Comparison of ENCODE assay signal across 1 cellular context in genomic region chr18:5309888-5310470, GRCh38.
TF ChIP-seq lines count a peak whose summit lies in the region.

No MANE protein-coding gene starts in this region.

TF ChIP-seq in HepG2, 621 proteins besides CTCF, POLR2A, EP300 and RAD21:
- no peak for TF ChIP-seq GATAD1 (CRISPR knock-in tag; IDR thresholded peaks at IDR 0.05)
- no peak for TF ChIP-seq ZNF709 (CRISPR knock-in tag; IDR thresholded peaks at IDR 0.05)
- TF ChIP-seq ZMAT3 (CRISPR knock-in tag; conservative IDR thresholded peaks at IDR 0.05) = no peak
- TF ChIP-seq HMG20B (CRISPR knock-in tag; conservative IDR thresholded peaks at IDR 0.05) = no peak
- TF ChIP-seq PAWR (CRISPR knock-in tag; IDR thresholded peaks at IDR 0.05; ENCODE audit: borderline replicate concordance) = no peak
- TF ChIP-seq ZNF772 (CRISPR knock-in tag; IDR thresholded peaks at IDR 0.05) = no peak
- TF ChIP-seq, protein P1, sequence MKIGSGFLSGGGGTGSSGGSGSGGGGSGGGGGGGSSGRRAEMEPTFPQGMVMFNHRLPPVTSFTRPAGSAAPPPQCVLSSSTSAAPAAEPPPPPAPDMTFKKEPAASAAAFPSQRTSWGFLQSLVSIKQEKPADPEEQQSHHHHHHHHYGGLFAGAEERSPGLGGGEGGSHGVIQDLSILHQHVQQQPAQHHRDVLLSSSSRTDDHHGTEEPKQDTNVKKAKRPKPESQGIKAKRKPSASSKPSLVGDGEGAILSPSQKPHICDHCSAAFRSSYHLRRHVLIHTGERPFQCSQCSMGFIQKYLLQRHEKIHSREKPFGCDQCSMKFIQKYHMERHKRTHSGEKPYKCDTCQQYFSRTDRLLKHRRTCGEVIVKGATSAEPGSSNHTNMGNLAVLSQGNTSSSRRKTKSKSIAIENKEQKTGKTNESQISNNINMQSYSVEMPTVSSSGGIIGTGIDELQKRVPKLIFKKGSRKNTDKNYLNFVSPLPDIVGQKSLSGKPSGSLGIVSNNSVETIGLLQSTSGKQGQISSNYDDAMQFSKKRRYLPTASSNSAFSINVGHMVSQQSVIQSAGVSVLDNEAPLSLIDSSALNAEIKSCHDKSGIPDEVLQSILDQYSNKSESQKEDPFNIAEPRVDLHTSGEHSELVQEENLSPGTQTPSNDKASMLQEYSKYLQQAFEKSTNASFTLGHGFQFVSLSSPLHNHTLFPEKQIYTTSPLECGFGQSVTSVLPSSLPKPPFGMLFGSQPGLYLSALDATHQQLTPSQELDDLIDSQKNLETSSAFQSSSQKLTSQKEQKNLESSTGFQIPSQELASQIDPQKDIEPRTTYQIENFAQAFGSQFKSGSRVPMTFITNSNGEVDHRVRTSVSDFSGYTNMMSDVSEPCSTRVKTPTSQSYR (CRISPR knock-in tag; IDR thresholded peaks at IDR 0.05; ENCODE audit: borderline replicate concordance) = no peak
- TF ChIP-seq ZBTB34 (CRISPR knock-in tag; IDR thresholded peaks at IDR 0.05) = no peak
- peak; percentile 44 for TF ChIP-seq CEBPG (CRISPR knock-in tag; IDR thresholded peaks at IDR 0.05)
- TF ChIP-seq JUNB (CRISPR knock-in tag; IDR thresholded peaks at IDR 0.05; ENCODE audit: borderline replicate concordance) = no peak
- no peak for TF ChIP-seq NFIB (CRISPR knock-in tag; IDR thresholded peaks at IDR 0.05; ENCODE audit: borderline replicate concordance)
- no peak for TF ChIP-seq SNAPC2 (CRISPR knock-in tag; IDR thresholded peaks at IDR 0.05)
- TF ChIP-seq HOXA5 (CRISPR knock-in tag; IDR thresholded peaks at IDR 0.05) = no peak
- TF ChIP-seq ZBTB1 (CRISPR knock-in tag; IDR thresholded peaks at IDR 0.05; ENCODE audit: borderline replicate concordance) = no peak
- no peak for TF ChIP-seq ZBTB8A (CRISPR knock-in tag; IDR thresholded peaks at IDR 0.05; ENCODE audit: borderline replicate concordance, low read depth)
- TF ChIP-seq CEBPZ (IDR thresholded peaks at IDR 0.05; ENCODE audit: low read length) = no peak
- TF ChIP-seq CEBPB (IDR thresholded peaks at IDR 0.05; ENCODE audit: borderline replicate concordance, low read depth, low read length) = peak; percentile 55
